Comparison of ENCODE assay signal across 11 cellular contexts in the genomic region with DNA sequence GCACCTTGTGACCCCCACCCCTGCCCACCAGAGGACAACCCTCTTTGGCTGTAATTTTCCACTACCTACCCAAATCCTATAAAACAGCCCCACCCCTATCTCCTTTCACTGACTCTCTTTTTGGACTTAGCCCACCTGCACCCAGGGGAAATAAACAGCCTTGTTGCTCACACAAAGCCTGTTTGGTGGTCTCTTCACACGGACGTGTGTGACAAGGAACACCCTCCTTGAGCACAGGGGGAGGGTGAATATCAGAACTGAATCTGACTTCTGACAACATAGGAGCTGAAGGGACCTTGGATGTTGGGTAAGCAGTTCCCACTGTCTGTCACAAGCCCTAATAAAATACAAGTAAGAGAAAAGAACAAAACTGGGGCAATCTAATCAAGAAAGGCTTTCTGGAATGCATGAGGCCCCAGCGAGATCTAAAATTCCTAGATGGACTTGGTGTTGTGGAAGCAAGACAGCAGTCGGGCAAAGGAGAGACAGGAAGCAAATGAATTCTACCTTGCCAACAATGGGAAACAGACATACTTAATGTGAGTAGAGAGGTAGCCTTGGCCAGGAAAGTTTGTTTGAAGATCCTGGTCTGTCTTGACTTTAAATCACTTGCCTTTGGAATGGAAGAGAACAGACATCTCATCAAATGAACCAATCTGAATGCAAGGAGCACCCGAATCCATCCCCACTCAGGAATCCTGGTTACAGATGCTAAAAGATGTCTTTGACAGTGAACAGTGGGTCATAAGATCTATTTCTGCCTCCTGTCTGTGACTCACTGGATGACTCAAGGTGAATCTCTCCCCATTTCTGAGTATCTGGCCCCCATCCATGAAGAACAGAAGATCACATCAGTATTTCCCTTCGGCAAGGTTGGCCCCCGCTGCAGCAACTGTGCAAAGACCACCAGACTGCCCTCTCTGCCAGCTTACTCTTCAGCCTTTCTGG. TPM values are rescaled to one million over a fixed set of nuclear protein-coding genes. Genes with fewer than 3 reads are reported as not detected.
DNase-seq lines count a peak whose midpoint lies in the region; ATAC-seq, FAIRE-seq and TF ChIP-seq lines count a peak whose summit lies in the region.
"Had no signal": no experiment of that assay in that cellular context is flagged by ENCODE, and none has a peak within 500 bp of the region (broad histone marks: within the 10 kb centered on the region; RNA-seq: fewer than 3 reads in every experiment).

No MANE protein-coding gene starts in this region.

- POLR2A ChIA-PET in RWPE1 (lab: Yijun Ruan, JAX; ENCODE audit: low non-redundant PET): no interaction called here

- intact Hi-C loops in pancreas (cut with DNase I): no loop called here

- H3K4me3 ChIP-seq in fibroblast of villous mesenchyme (ENCODE audit: low read depth, low read length): no peak overlapping the region
- H3K4me3 ChIP-seq in pancreas: no peak overlapping the region
- H3K4me3 ChIP-seq: prostate gland, upper lobe of left lung had no signal

- H3K27ac ChIP-seq in RWPE1 (no peak overlapping the region), pancreas (no peak overlapping the region)
- H3K27ac ChIP-seq: prostate gland, upper lobe of left lung had no signal

- WGBS in pancreas, 2 donors: 59 to 68% methylated on average over 7 of the region's 7 CpGs

- no peaks in the 10 kb centered on the region for H3K36me3 ChIP-seq in pancreas
- H3K36me3 ChIP-seq: prostate gland, upper lobe of left lung had no signal

- TF ChIP-seq POLR2A in H54 (IDR thresholded peaks at IDR 0.05; ENCODE audit: low read depth, low read length): no peak

- no peaks in the 10 kb centered on the region for H3K4me1 ChIP-seq in pancreas
- H3K4me1 ChIP-seq: prostate gland, upper lobe of left lung had no signal

- no peak for ATAC-seq in HG02884 (IDR thresholded peaks at IDR 0.05; ENCODE audit: unreplicated experiment)
- ATAC-seq in pancreas: no peak

- FAIRE-seq in H54 (lab: Jason Lieb, UNC): no peak
- no peak for FAIRE-seq in pancreas (lab: Jason Lieb, UNC)

- H3K9me3 ChIP-seq in pancreas: no peaks in the 10 kb centered on the region
- H3K9me3 ChIP-seq: prostate gland, upper lobe of left lung had no signal

- TF ChIP-seq CTCF in RWPE1 (conservative IDR thresholded peaks at IDR 0.05; ENCODE audit: low read depth) (no peak), fibroblast of villous mesenchyme (IDR thresholded peaks at IDR 0.05; ENCODE audit: insufficient read depth, low read depth, low read length) (no peak), pancreas (IDR thresholded peaks at IDR 0.05) (no peak)

- DNase-seq in H54 (ENCODE audit: insufficient read length, low spot score) (peak; percentile 40), RWPE1 (ENCODE audit: low spot score) (peak; percentile 87), fibroblast of villous mesenchyme (ENCODE audit: low read depth) (peak; percentile 37), renal cortical epithelial cell (ENCODE audit: low read depth) (peak; percentile 57), GM19240 (ENCODE audit: insufficient read length, low spot score) (no peak), pancreas (no peak)
- DNase-seq: activated naive CD4-positive, alpha-beta T cell treated with Interleukin-2 at 50 U/mL for 16 hours; NCI-H1436 treated with DMSO at 0.1 percent for 48 hours; upper lobe of left lung had no signal

- no peaks in the 10 kb centered on the region for H3K27me3 ChIP-seq in pancreas
- H3K27me3 ChIP-seq: upper lobe of left lung had no signal

- CTCF ChIA-PET in RWPE1 (lab: Yijun Ruan, JAX): interaction anchor here (0.6 to 1.2 kb wide), 6 partner anchors 9 to 1464 kb away, joined by 3 to 5 read pairs (median 4); no protein-coding TSS in a partner anchor

RNA-seq across cellular contexts. Expression of a gene that starts 53.3 kb away (rescaled TPM):
- total RNA-seq in fibroblast of villous mesenchyme (107 and 134 TPM in 2 replicates), renal cortical epithelial cell (0.52 and 5.1 TPM in 2 replicates), pancreas (10 to 100 TPM in 3 of 6 donors, 1 to 10 TPM in 3; 3.7 to 39.2 (median 11.0) TPM)
- polyA plus RNA-seq in pancreas: 10 to 100 TPM in 1 of 2 donors, 1 to 10 TPM in 1; 9.1 to 11.3 TPM

Comparison
In these comparisons a context has a peak if more than half of its experiments do, and no peak if none do; other contexts are left out.
1. DNase-seq: peak in H54 (single experiment), RWPE1 (single experiment), fibroblast of villous mesenchyme (single experiment) and renal cortical epithelial cell (single experiment); none in GM19240 (single experiment) and pancreas (0 of 6).